In genomic region chr7:101099969-101100781, GRCh38 we compare ENCODE assay signal across 1 cellular context.
TF ChIP-seq lines count a peak whose summit lies in the region.

No MANE protein-coding gene starts in this region.

TF ChIP-seq in K562, 482 proteins besides CTCF, POLR2A, EP300 and RAD21 (continued from another document and continues in another):
- TF ChIP-seq CREB5 (CRISPR knock-in tag; IDR thresholded peaks at IDR 0.05): peak; percentile 15; the same call in 1 of the 2 replicates
- TF ChIP-seq TBL1XR1 (IDR thresholded peaks at IDR 0.05; ENCODE audit: low read length in 2 of 2): peak in 1 of 2 experiments; percentile 86; a peak in 2 of 4 replicates
- peak in 1 of 2 experiments; percentile 86; a peak in 2 of 4 replicates for TF ChIP-seq ZNF639 (CRISPR knock-in tag; conservative IDR thresholded peaks at IDR 0.05 in 1 of 2, IDR thresholded peaks at IDR 0.05 in 1 of 2)
- TF ChIP-seq NCOR1 (IDR thresholded peaks at IDR 0.05): peak; percentile 79
- TF ChIP-seq HINFP (tag; conservative IDR thresholded peaks at IDR 0.05; ENCODE audit: low read depth): 0 out of 2 replicates have a peak, but pooled peaks have one; percentile 5
- TF ChIP-seq NFIC (IDR thresholded peaks at IDR 0.05): peak; percentile 90
- peak in 1 of 2 experiments; percentile 98; a peak in 2 of 4 replicates for TF ChIP-seq MCM7 (IDR thresholded peaks at IDR 0.05)
- TF ChIP-seq ZFP36 (IDR thresholded peaks at IDR 0.05; ENCODE audit: low read depth, low read length, partially characterized antibody): peak; percentile 99
- TF ChIP-seq MAFF (IDR thresholded peaks at IDR 0.05; ENCODE audit: low read length): peak; percentile 98
- TF ChIP-seq ATF7 (IDR thresholded peaks at IDR 0.05): peak; percentile 93
- peak; percentile 100 for TF ChIP-seq BACH1 (tag; IDR thresholded peaks at IDR 0.05)
- TF ChIP-seq MXD1 (CRISPR knock-in tag; IDR thresholded peaks at IDR 0.05; ENCODE audit: borderline replicate concordance, poor library complexity, severe bottlenecking): no peak
- no peak for TF ChIP-seq ZNF232 (CRISPR knock-in tag; IDR thresholded peaks at IDR 0.05)
- TF ChIP-seq ZNF740 (CRISPR knock-in tag; IDR thresholded peaks at IDR 0.05): no peak
- TF ChIP-seq ZNF740 (tag; IDR thresholded peaks at IDR 0.05): no peak
- TF ChIP-seq ILK (tag; IDR thresholded peaks at IDR 0.05; ENCODE audit: borderline replicate concordance, low read depth): no peak
- TF ChIP-seq ZBTB11 (CRISPR knock-in tag; IDR thresholded peaks at IDR 0.05): peak in 1 of 3 experiments; percentile 78; a peak in 3 of 6 replicates
- TF ChIP-seq SREBF1 (IDR thresholded peaks at IDR 0.05; ENCODE audit: borderline replicate concordance, low read depth, low read length): no peak
- no peak for TF ChIP-seq SIN3B (IDR thresholded peaks at IDR 0.05; ENCODE audit: low read depth)
- peak; percentile 55; the same call in 1 of the 2 replicates for TF ChIP-seq ZNF24 (IDR thresholded peaks at IDR 0.05)
- TF ChIP-seq GATA2 (CRISPR knock-in tag; IDR thresholded peaks at IDR 0.05): peak; percentile 90
- no peak for TF ChIP-seq ZNF282 (CRISPR knock-in tag; IDR thresholded peaks at IDR 0.05)
- no peak for TF ChIP-seq BRF1 (IDR thresholded peaks at IDR 0.05; ENCODE audit: borderline replicate concordance, extremely low read depth, insufficient read length)
- peak; percentile 91; the same call in 1 of the 2 replicates for TF ChIP-seq NR4A1 (CRISPR knock-in tag; IDR thresholded peaks at IDR 0.05)
- TF ChIP-seq NR4A1 (tag; IDR thresholded peaks at IDR 0.05): peak; percentile 85
- TF ChIP-seq PTBP1 (IDR thresholded peaks at IDR 0.05; ENCODE audit: low read depth, low read length): no peak
- TF ChIP-seq KLF16 (IDR thresholded peaks at IDR 0.05): peak; percentile 80
- TF ChIP-seq MAZ (CRISPR knock-in tag; conservative IDR thresholded peaks at IDR 0.05 in 1 of 2, IDR thresholded peaks at IDR 0.05 in 1 of 2): peak; percentile 92 to 94
- 0 out of 2 replicates have a peak, but pooled peaks have one; percentile 30 for TF ChIP-seq RHOXF2B (CRISPR knock-in tag; conservative IDR thresholded peaks at IDR 0.05)
- no peak for TF ChIP-seq E4F1 (CRISPR knock-in tag; IDR thresholded peaks at IDR 0.05; ENCODE audit: borderline replicate concordance)
- no peak for TF ChIP-seq ZNF280B (CRISPR knock-in tag; IDR thresholded peaks at IDR 0.05)
- peak; percentile 100 for TF ChIP-seq ZNF316 (IDR thresholded peaks at IDR 0.05)
- peak; percentile 82 for TF ChIP-seq RBFOX2 (IDR thresholded peaks at IDR 0.05; ENCODE audit: low read depth, low read length)
- no peak for TF ChIP-seq RFX1 (IDR thresholded peaks at IDR 0.05)
- TF ChIP-seq MAX (CRISPR knock-in tag; IDR thresholded peaks at IDR 0.05): peak; percentile 96
- peak in 1 of 2 experiments; percentile 53; a peak in 2 of 4 replicates for TF ChIP-seq SRF (CRISPR knock-in tag; IDR thresholded peaks at IDR 0.05)
- TF ChIP-seq SMAD3 (CRISPR knock-in tag; conservative IDR thresholded peaks at IDR 0.05): no peak
- peak; percentile 98 for TF ChIP-seq SMARCE1 (IDR thresholded peaks at IDR 0.05)
- peak; percentile 25; the same call in 1 of the 2 replicates for TF ChIP-seq TAL1 (IDR thresholded peaks at IDR 0.05)
- TF ChIP-seq RBM17 (IDR thresholded peaks at IDR 0.05; ENCODE audit: borderline replicate concordance, low read depth, low read length): no peak
- TF ChIP-seq THRAP3 (IDR thresholded peaks at IDR 0.05; ENCODE audit: borderline replicate concordance): 0 out of 2 replicates have a peak, but pooled peaks have one; percentile 27
- TF ChIP-seq MLLT1 (IDR thresholded peaks at IDR 0.05): peak; percentile 20 to 55; a peak in 1 of 4 replicates
- TF ChIP-seq ZNF589 (CRISPR knock-in tag; IDR thresholded peaks at IDR 0.05; ENCODE audit: low read depth): peak; percentile 80
- TF ChIP-seq PTTG1 (tag; IDR thresholded peaks at IDR 0.05; ENCODE audit: low read depth): no peak
- peak; percentile 83 for TF ChIP-seq MEIS2 (IDR thresholded peaks at IDR 0.05; ENCODE audit: partially characterized antibody)
- no peak for TF ChIP-seq ZNF57 (CRISPR knock-in tag; IDR thresholded peaks at IDR 0.05)
- 0 out of 2 replicates have a peak, but pooled peaks have one; percentile 6 for TF ChIP-seq SMC3 (conservative IDR thresholded peaks at IDR 0.05; ENCODE audit: insufficient read depth, low read depth, low read length)
- TF ChIP-seq NR2C1 (IDR thresholded peaks at IDR 0.05): peak; percentile 45; the same call in 1 of the 2 replicates
- peak; percentile 73; the same call in 1 of the 2 replicates for TF ChIP-seq NR2C1 (tag; IDR thresholded peaks at IDR 0.05)
- TF ChIP-seq STAT6 (CRISPR knock-in tag; IDR thresholded peaks at IDR 0.05): 0 out of 2 replicates have a peak, but pooled peaks have one; percentile 50
